In genomic region chr22:38398609-38399401, GRCh38 we compare ENCODE assay signal across 8 cellular contexts. TPM values are rescaled to one million over a fixed set of nuclear protein-coding genes. Genes with fewer than 3 reads are reported as not detected.
DNase-seq lines count a peak whose midpoint lies in the region; ATAC-seq and TF ChIP-seq lines count a peak whose summit lies in the region.

No MANE protein-coding gene starts in this region.

- TF ChIP-seq CTCF in GM10266 (IDR thresholded peaks at IDR 0.05; ENCODE audit: control insufficient read depth, insufficient read depth, low read depth, missing control alignments) (no peak), choroid plexus epithelial cell (conservative IDR thresholded peaks at IDR 0.05; ENCODE audit: low read depth, low read length) (no peak)

- DNase-seq in GM10266 (ENCODE audit: extremely low spot score) (peak; percentile 92), NCI-H2227 treated with DMSO at 0.1 percent for 48 hours (lab: John Stamatoyannopoulos, UW) (peak; percentile 63), choroid plexus epithelial cell (ENCODE audit: low read depth) (peak; percentile 75), left colon (peak; percentile 77 to 92)
- peak; percentile 77 for DNase-seq in activated CD4-positive, alpha-beta T cell treated with anti-CD3 and anti-CD28 coated beads for 1 hour
- DNase-seq in stimulated activated CD4-positive, alpha-beta T cell treated with anti-CD3 and anti-CD28 coated beads, Interleukin-1b, Interleukin-23, amount 100 ng/mL, for 24 hours (ENCODE audit: low read depth in 4 of 4, low spot score in 1 of 4), result peak; percentile 72 to 79 (median 76)

- peak; percentile 51 for ATAC-seq in HG02678 (IDR thresholded peaks at IDR 0.05; ENCODE audit: unreplicated experiment)
- ATAC-seq in left colon, result peak; percentile 83
- no peak for ATAC-seq in GM18519 (IDR thresholded peaks at IDR 0.05; ENCODE audit: low FRiP score, unreplicated experiment)

- intact Hi-C loops in left colon (cut with DNase I, micrococcal nuclease), result no loop called here

- H3K4me3 ChIP-seq in choroid plexus epithelial cell (ENCODE audit: low read depth, low read length), result peak overlapping the region; percentile 72

RNA-seq across cellular contexts. Expression of gene KCNJ4, which starts 56.2 kb away (rescaled TPM):
- not detected for total RNA-seq in left colon
